Comparison of ENCODE assay signal across 10 cellular contexts in the genomic region with DNA sequence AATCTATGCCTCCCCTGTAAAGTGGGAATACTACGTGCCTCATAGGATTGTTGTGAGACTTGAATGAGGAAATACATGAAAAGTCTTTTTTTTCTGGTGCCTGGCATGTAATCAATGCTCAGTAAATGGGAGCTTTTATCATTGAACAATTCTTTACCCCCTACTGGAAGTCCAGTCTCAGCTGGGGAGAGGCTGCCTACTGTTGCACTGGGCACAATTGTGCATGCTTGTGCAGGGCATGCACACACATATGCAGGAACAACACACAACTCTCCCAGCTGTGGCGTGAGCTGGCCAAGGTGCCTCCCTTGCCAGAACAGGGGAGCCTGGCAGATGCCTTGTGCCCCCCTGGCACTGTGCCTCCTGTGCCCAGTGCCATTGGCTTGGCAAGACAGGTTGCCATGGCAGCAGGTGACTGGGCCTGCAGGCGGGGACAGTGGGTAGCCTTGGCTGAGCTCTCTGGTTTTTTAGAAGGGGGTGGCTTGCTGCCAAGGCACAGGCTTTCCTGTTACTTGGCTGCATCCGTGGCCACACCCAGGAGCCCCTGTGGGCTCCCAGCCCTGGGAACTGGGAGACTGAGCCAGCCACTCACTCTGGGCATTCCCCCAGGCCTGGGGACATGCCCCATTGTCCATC. TPM values are rescaled to one million over a fixed set of nuclear protein-coding genes. Genes with fewer than 3 reads are reported as not detected.
DNase-seq lines count a peak whose midpoint lies in the region; ATAC-seq and TF ChIP-seq lines count a peak whose summit lies in the region.
"Had no signal": no experiment of that assay in that cellular context is flagged by ENCODE, and none has a peak within 500 bp of the region (broad histone marks: within the 10 kb centered on the region; RNA-seq: fewer than 3 reads in every experiment).

No MANE protein-coding gene starts in this region.

- TF ChIP-seq CTCF in A673 (conservative IDR thresholded peaks at IDR 0.05; ENCODE audit: low read depth, low read length) (no peak), cardiac fibroblast (IDR thresholded peaks at IDR 0.05; ENCODE audit: low read depth, low read length) (no peak)

- H3K27me3 ChIP-seq in A673 (replicated peaks; ENCODE audit: insufficient read depth, low read depth, low read length, poor library complexity): no peaks in the 10 kb centered on the region

- H3K27ac ChIP-seq in A673 (ENCODE audit: low read depth, low read length, poor library complexity, severe bottlenecking): no peak overlapping the region

- H3K27ac Mint-ChIP-seq in T-cell: no peak overlapping the region
- H3K27ac Mint-ChIP-seq: natural killer cell treated with Interleukin-12 subunit alpha and Interleukin-12 subunit beta and Interleukin-15 and Interleukin-18, amount 100 ng/mL, for 72 hours had no signal

- CTCF ChIA-PET in A673 (lab: Charles Lee) (interaction anchor here (0.6 to 0.7 kb wide), 2 partner anchors 241 to 822 kb away, joined by 3 read pairs; no protein-coding TSS in a partner anchor), T-cell (lab: Charles Lee) (no interaction called here)

- intact Hi-C loops in A673 (cut with micrococcal nuclease; ENCODE audit: unreplicated experiment): loop anchor here (5.0 kb wide), 2 partner anchors 80 to 420 kb away; no protein-coding TSS in a partner anchor

- POLR2A ChIA-PET in A673 (lab: Charles Lee; ENCODE audit: low non-redundant PET) (no interaction called here), T-cell (lab: Charles Lee) (no interaction called here)

- DNase-seq in A673 (ENCODE audit: low spot score) (peak; percentile 76), NCI-H2029 (lab: John Stamatoyannopoulos, UW) (peak; percentile 72), cardiac fibroblast (ENCODE audit: low read depth in 2 of 2) (peak; percentile 18 to 19), midbrain (lab: John Stamatoyannopoulos, UW) (peak; percentile 76), NCI-H187 (lab: John Stamatoyannopoulos, UW) (no peak), T-cell (no peak)
- no peak for DNase-seq in stimulated activated CD4-positive, alpha-beta T cell treated with anti-CD3 and anti-CD28 coated beads, Interleukin-1b, Interleukin-23, amount 100 ng/mL, for 48 hours
- DNase-seq: stimulated activated CD8-positive, alpha-beta memory T cell treated with anti-CD3 and anti-CD28 coated beads, Interleukin-4, amount 100 ng/mL, for 48 hours had no signal

- peaks cover 0 to 11% (median 4%) of the 10 kb centered on the region in 3 donors for H3K4me1 Mint-ChIP-seq in T-cell

- H3K9me3 ChIP-seq in A673 (ENCODE audit: low read depth, low read length, poor library complexity, severe bottlenecking): no peaks in the 10 kb centered on the region

- BruUV-seq in A673 (replicated peaks; lab: Mats Ljungman, UMichigan): no TSS peak

- ATAC-seq in T-cell (replicated peaks in 1 of 4): no peak
- ATAC-seq in HG03469 (IDR thresholded peaks at IDR 0.05; ENCODE audit: unreplicated experiment): no peak

- no peaks in the 10 kb centered on the region for H3K9me3 Mint-ChIP-seq in T-cell
- H3K9me3 Mint-ChIP-seq: natural killer cell treated with Interleukin-12 subunit alpha and Interleukin-12 subunit beta and Interleukin-15 and Interleukin-18, amount 100 ng/mL, for 72 hours had no signal

- H3K36me3 ChIP-seq in A673 (ENCODE audit: insufficient read depth, low read length, poor library complexity, severe bottlenecking): no peaks in the 10 kb centered on the region

- peaks cover 19 to 31% of the 10 kb centered on the region in 2 donors for H3K27me3 Mint-ChIP-seq in T-cell

- H3K4me3 Mint-ChIP-seq in T-cell: no peak overlapping the region
- H3K4me3 Mint-ChIP-seq: natural killer cell treated with Interleukin-12 subunit alpha and Interleukin-12 subunit beta and Interleukin-15 and Interleukin-18, amount 100 ng/mL, for 72 hours had no signal

- peaks cover 20% of the 10 kb centered on the region for H3K4me1 ChIP-seq in A673 (ENCODE audit: insufficient read depth, low read length, poor library complexity, severe bottlenecking)

- H3K4me3 ChIP-seq in A673 (ENCODE audit: low read depth, low read length, poor library complexity, severe bottlenecking) (no peak overlapping the region), cardiac fibroblast (replicated peaks in 1 of 2; ENCODE audit: low read depth in 2 of 2, low read length in 2 of 2) (no peak overlapping the region)

- no peaks in the 10 kb centered on the region for H3K36me3 Mint-ChIP-seq in T-cell
- H3K36me3 Mint-ChIP-seq: natural killer cell treated with Interleukin-12 subunit alpha and Interleukin-12 subunit beta and Interleukin-15 and Interleukin-18, amount 100 ng/mL, for 72 hours had no signal

RNA-seq across cellular contexts. Expression of gene PALD1, which starts 16.1 kb away (rescaled TPM):
- 9.0 and 9.9 TPM in 2 replicates for total RNA-seq in A673 (2021)
- total RNA-seq in T-cell: under 1 TPM; 0.10 to 0.38 (median 0.13) TPM

RNA-seq across cellular contexts. Expression of gene NODAL, which starts 21.0 kb away (rescaled TPM):
- total RNA-seq in A673 (2021): not detected in 2 replicates
- total RNA-seq in T-cell: not detected
- total RNA-seq: natural killer cell treated with Interleukin-12 subunit alpha and Interleukin-12 subunit beta and Interleukin-15 and Interleukin-18, amount 100 ng/mL, for 72 hours had no signal

RNA-seq across cellular contexts. Expression of gene EIF4EBP2, which starts 58.5 kb away (rescaled TPM):
- 89.3 and 91.9 TPM in 2 replicates for total RNA-seq in A673 (2021)
- 10 to 100 TPM; 39.9 to 47.7 (median 42.6) TPM for total RNA-seq in T-cell

Comparison
In these comparisons a context has a peak if more than half of its experiments do, and no peak if none do; other contexts are left out.
1. DNase-seq: peak in A673 (single experiment), NCI-H2029 (single experiment), cardiac fibroblast (2 of 2) and midbrain (single experiment); none in NCI-H187 (0 of 2), stimulated activated CD4-positive, alpha-beta T cell treated with anti-CD3 and anti-CD28 coated beads, Interleukin-1b, Interleukin-23, amount 100 ng/mL, for 48 hours (single experiment) and T-cell (0 of 34).